25 cellular contexts compared by ENCODE assay signal in the genomic region with DNA sequence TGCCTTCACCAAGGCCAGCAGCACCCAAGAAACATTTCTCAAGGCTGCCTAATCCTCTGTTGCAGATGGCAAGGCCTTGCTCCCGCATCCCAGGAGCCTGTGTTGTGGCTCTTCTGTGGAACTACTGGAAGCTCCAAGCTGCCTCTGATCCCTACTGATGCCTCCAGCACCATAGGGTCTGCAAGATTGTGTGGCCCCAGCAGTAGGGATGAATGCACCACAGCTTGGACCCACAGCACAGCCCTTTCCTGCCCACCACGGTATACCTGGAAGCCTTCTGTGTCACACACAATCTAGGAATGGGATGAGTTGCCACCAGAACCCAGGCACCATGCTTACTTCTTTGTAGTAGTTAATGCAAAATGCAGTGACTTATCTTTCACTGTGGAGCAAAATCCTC.
A peak's percentile ranks its signal among the peaks of the same experiment; 100 is the strongest.
DNase-seq lines count a peak whose midpoint lies in the region; ATAC-seq and TF ChIP-seq lines count a peak whose summit lies in the region.
"Had no signal": no experiment of that assay in that cellular context is flagged by ENCODE, and none has a peak within 500 bp of the region (broad histone marks: within the 10 kb centered on the region; RNA-seq: fewer than 3 reads in every experiment).

No MANE protein-coding gene starts in this region.

- H3K4me1 ChIP-seq in right atrium auricular region (no peaks in the 10 kb centered on the region), neuronal stem cell (ENCODE audit: control insufficient read depth in 2 of 2, insufficient read depth in 1 of 2, low read depth in 1 of 2, low read length in 2 of 2) (peaks cover 0 to 3% of the 10 kb centered on the region in 2 donors)
- H3K4me1 ChIP-seq: BE2C had no signal

- H3K9ac ChIP-seq in neuronal stem cell (ENCODE audit: low read depth, low read length, poor library complexity), result no peak overlapping the region
- H3K9ac ChIP-seq: BLaER1 had no signal

- H2BK15ac ChIP-seq in neuronal stem cell (ENCODE audit: low read length), result no peak overlapping the region

- H3K9me3 ChIP-seq in right atrium auricular region, result no peaks in the 10 kb centered on the region
- H3K9me3 ChIP-seq in neuronal stem cell (replicated peaks in 1 of 2; ENCODE audit: control insufficient read depth in 2 of 2, insufficient read depth in 1 of 2, low read depth in 1 of 2, low read length in 2 of 2), result no peaks in the 10 kb centered on the region
- H3K9me3 ChIP-seq: A549, BE2C had no signal

- no peak overlapping the region for H2AK5ac ChIP-seq in neuronal stem cell (ENCODE audit: low read depth, low read length)

- no peaks in the 10 kb centered on the region for H3K36me3 Mint-ChIP-seq in stimulated activated effector memory CD8-positive, alpha-beta T cell treated with anti-CD3 and anti-CD28 coated beads, Interleukin-12 subunit alpha, Interleukin-12 subunit beta, amount 100 ng/mL, for 72 hours
- H3K36me3 Mint-ChIP-seq: CD14-positive monocyte; CD4-positive, alpha-beta memory T cell; CD4-positive, CD25-positive, alpha-beta regulatory T cell; CD8-positive, alpha-beta memory T cell had no signal

- H3K9me3 Mint-ChIP-seq in stimulated activated effector memory CD8-positive, alpha-beta T cell treated with anti-CD3 and anti-CD28 coated beads, Interleukin-12 subunit alpha, Interleukin-12 subunit beta, amount 100 ng/mL, for 72 hours, result peaks cover 2% of the 10 kb centered on the region
- H3K9me3 Mint-ChIP-seq in stimulated activated naive CD8-positive, alpha-beta T cell treated with anti-CD3 and anti-CD28 coated beads, Interleukin-15, amount 100 ng/mL, for 72 hours, result peaks cover 0 to 14% of the 10 kb centered on the region in 2 donors
- H3K9me3 Mint-ChIP-seq: CD8-positive, alpha-beta memory T cell had no signal

- ATAC-seq in Right ventricle myocardium superior (ENCODE audit: poor library complexity), result no peak
- ATAC-seq in stimulated activated effector memory CD8-positive, alpha-beta T cell treated with anti-CD3 and anti-CD28 coated beads, Interleukin-12 subunit alpha, Interleukin-12 subunit beta, amount 100 ng/mL, for 72 hours, result peak; percentile 11
- no peak for ATAC-seq in GM18517 (IDR thresholded peaks at IDR 0.05; ENCODE audit: unreplicated experiment)
- ATAC-seq in stimulated activated naive CD8-positive, alpha-beta T cell treated with anti-CD3 and anti-CD28 coated beads, Interleukin-15, amount 100 ng/mL, for 72 hours, result no peak
- ATAC-seq: A549, GM12878 had no signal

- no peak overlapping the region for H3K14ac ChIP-seq in neuronal stem cell (ENCODE audit: low read length)

- H3K27ac ChIP-seq in right atrium auricular region, result no peak overlapping the region
- no peak overlapping the region for H3K27ac ChIP-seq in neuronal stem cell (replicated peaks; ENCODE audit: low read length)
- H3K27ac ChIP-seq: 22Rv1, A549, BLaER1 had no signal

- peak overlapping the region; percentile 71 for H2BK5ac ChIP-seq in neuronal stem cell (ENCODE audit: low read length)

- peak; percentile 40 for DNase-seq in right atrium auricular region (ENCODE audit: low spot score)
- DNase-seq in Right ventricle myocardium superior, result no peak
- no peak for DNase-seq in neuronal stem cell (ENCODE audit: low spot score)
- no peak for DNase-seq in stimulated activated effector memory CD8-positive, alpha-beta T cell treated with anti-CD3 and anti-CD28 coated beads, Interleukin-12 subunit alpha, Interleukin-12 subunit beta, amount 100 ng/mL, for 72 hours (ENCODE audit: low spot score in 2 of 2)
- DNase-seq in AG08396 (ENCODE audit: low spot score), result no peak
- DNase-seq in stimulated activated naive CD8-positive, alpha-beta T cell treated with anti-CD3 and anti-CD28 coated beads, Interleukin-15, amount 100 ng/mL, for 72 hours, result no peak
- DNase-seq: BE2C; C1 segment of cervical spinal cord; CD4-positive, alpha-beta memory T cell; CD4-positive, CD25-positive, alpha-beta regulatory T cell; CD8-positive, alpha-beta memory T cell; COR-L47; DMS 273 treated with DMSO at 0.1 percent for 48 hours; DMS153; DMS53; DMS79; DND-41; EL; GDM1 had no signal

- no peak overlapping the region for H3K4ac ChIP-seq in neuronal stem cell (ENCODE audit: low read length)

- intact Hi-C loops in Right ventricle myocardium superior (cut with DNase I), result no loop called here

- no peak overlapping the region for H2BK12ac ChIP-seq in neuronal stem cell (ENCODE audit: low read length)

- H3K4me2 ChIP-seq in neuronal stem cell (ENCODE audit: insufficient read depth, low read length, poor library complexity, severe bottlenecking), result no peak overlapping the region
- H3K4me2 ChIP-seq: A549, BLaER1 had no signal

- H4K8ac ChIP-seq in neuronal stem cell (ENCODE audit: low read depth, low read length), result no peak overlapping the region

- H3K4me3 Mint-ChIP-seq in stimulated activated effector memory CD8-positive, alpha-beta T cell treated with anti-CD3 and anti-CD28 coated beads, Interleukin-12 subunit alpha, Interleukin-12 subunit beta, amount 100 ng/mL, for 72 hours, result no peak overlapping the region
- H3K4me3 Mint-ChIP-seq in stimulated activated naive CD8-positive, alpha-beta T cell treated with anti-CD3 and anti-CD28 coated beads, Interleukin-15, amount 100 ng/mL, for 72 hours, result no peak overlapping the region
- H3K4me3 Mint-ChIP-seq: CD14-positive monocyte; CD4-positive, alpha-beta memory T cell; CD4-positive, CD25-positive, alpha-beta regulatory T cell; CD8-positive, alpha-beta memory T cell had no signal

- no peaks in the 10 kb centered on the region for H3K36me3 ChIP-seq in right atrium auricular region
- H3K36me3 ChIP-seq in neuronal stem cell (replicated peaks in 1 of 2; ENCODE audit: control insufficient read depth in 2 of 2, insufficient read depth in 2 of 2, low read length in 2 of 2), result no peaks in the 10 kb centered on the region
- H3K36me3 ChIP-seq: BE2C, BLaER1 had no signal

- no peak overlapping the region for H4K91ac ChIP-seq in neuronal stem cell (ENCODE audit: low read depth, low read length, poor library complexity)

- H3K18ac ChIP-seq in neuronal stem cell (ENCODE audit: low read length), result no peak overlapping the region

- H2AFZ ChIP-seq in neuronal stem cell (ENCODE audit: low read length), result no peak overlapping the region

- H3K4me3 ChIP-seq in right atrium auricular region, result no peak overlapping the region
- no peak overlapping the region for H3K4me3 ChIP-seq in neuronal stem cell (ENCODE audit: low read length in 2 of 2)
- H3K4me3 ChIP-seq: A549, BLaER1, GM12878 had no signal

- no peak overlapping the region for H2BK120ac ChIP-seq in neuronal stem cell (ENCODE audit: low read depth, low read length)

- no peak overlapping the region for H3K23ac ChIP-seq in neuronal stem cell (ENCODE audit: low read depth, low read length, poor library complexity)

- no peaks in the 10 kb centered on the region for H3K4me1 Mint-ChIP-seq in stimulated activated effector memory CD8-positive, alpha-beta T cell treated with anti-CD3 and anti-CD28 coated beads, Interleukin-12 subunit alpha, Interleukin-12 subunit beta, amount 100 ng/mL, for 72 hours
- no peaks in the 10 kb centered on the region for H3K4me1 Mint-ChIP-seq in stimulated activated naive CD8-positive, alpha-beta T cell treated with anti-CD3 and anti-CD28 coated beads, Interleukin-15, amount 100 ng/mL, for 72 hours
- H3K4me1 Mint-ChIP-seq: CD14-positive monocyte; CD4-positive, alpha-beta memory T cell; CD4-positive, CD25-positive, alpha-beta regulatory T cell; CD8-positive, alpha-beta memory T cell had no signal

- H3K27me3 ChIP-seq in right atrium auricular region (no peaks in the 10 kb centered on the region), neuronal stem cell (ENCODE audit: control insufficient read depth in 3 of 3, insufficient read depth in 3 of 3, low read depth in 1 of 3, low read length in 3 of 3) (peaks cover 0 to 2% (median 0%) of the 10 kb centered on the region in 3 experiments)
- H3K27me3 ChIP-seq: BLaER1 had no signal

- H3K79me1 ChIP-seq in neuronal stem cell (ENCODE audit: low read depth, low read length), result no peaks in the 10 kb centered on the region

- TF ChIP-seq CTCF in right atrium auricular region (IDR thresholded peaks at IDR 0.05), result no peak

- peaks cover 25% of the 10 kb centered on the region for H3K27me3 Mint-ChIP-seq in stimulated activated naive CD8-positive, alpha-beta T cell treated with anti-CD3 and anti-CD28 coated beads, Interleukin-15, amount 100 ng/mL, for 72 hours
- H3K27me3 Mint-ChIP-seq: CD4-positive, CD25-positive, alpha-beta regulatory T cell had no signal

- H3K27ac Mint-ChIP-seq in stimulated activated effector memory CD8-positive, alpha-beta T cell treated with anti-CD3 and anti-CD28 coated beads, Interleukin-12 subunit alpha, Interleukin-12 subunit beta, amount 100 ng/mL, for 72 hours, result no peak overlapping the region
- no peak overlapping the region for H3K27ac Mint-ChIP-seq in stimulated activated naive CD8-positive, alpha-beta T cell treated with anti-CD3 and anti-CD28 coated beads, Interleukin-15, amount 100 ng/mL, for 72 hours
- H3K27ac Mint-ChIP-seq: CD14-positive monocyte; CD4-positive, alpha-beta memory T cell; CD4-positive, CD25-positive, alpha-beta regulatory T cell; CD8-positive, alpha-beta memory T cell had no signal

- no CpG with 5 or more reads among the region's 2 CpGs for WGBS in neuronal stem cell (ENCODE audit: extremely low coverage in 2 of 2, insufficient read length in 2 of 2, insufficient replicate concordance in 1 of 2), 2 donors
